20 cellular contexts compared by ENCODE assay signal in the genomic region with DNA sequence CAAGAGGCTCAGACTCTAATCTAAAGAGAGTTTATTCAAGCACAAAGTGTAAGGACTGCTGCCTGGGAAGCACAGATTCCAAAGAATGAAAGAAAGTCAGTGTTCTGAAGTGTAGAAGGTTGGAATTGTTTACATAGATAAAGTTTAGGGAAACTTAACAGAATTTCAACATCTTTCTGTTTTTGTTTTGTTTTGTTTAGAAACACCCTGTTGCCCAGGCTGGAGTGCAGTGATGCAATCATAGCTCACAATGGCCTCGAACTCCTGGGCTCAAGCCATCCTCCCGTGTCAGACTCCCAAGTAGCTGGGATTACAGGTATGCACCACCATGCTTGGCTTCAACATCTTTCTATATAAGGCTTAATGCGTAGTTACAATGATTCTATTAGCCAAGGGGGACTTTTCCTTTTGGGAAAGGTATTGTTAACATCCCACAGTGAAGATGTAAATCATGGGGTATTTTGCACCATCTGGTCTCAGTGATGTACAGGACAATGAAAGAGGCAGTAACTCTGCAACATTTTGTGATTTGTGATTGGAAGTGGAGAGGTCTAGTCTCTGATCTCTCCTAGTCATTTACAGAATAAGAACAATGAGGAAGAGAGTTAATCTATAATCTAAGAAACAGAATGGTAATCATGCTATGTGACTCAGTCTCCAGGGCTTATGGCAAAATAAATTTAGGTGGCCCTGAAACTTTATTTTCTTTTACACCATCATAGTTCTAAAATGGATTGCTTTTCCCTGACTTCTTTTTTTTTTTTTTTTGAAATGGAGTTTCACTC. TPM values are rescaled to one million over a fixed set of nuclear protein-coding genes. Genes with fewer than 3 reads are reported as not detected.
A peak's percentile ranks its signal among the peaks of the same experiment; 100 is the strongest.
DNase-seq lines count a peak whose midpoint lies in the region; ATAC-seq, FAIRE-seq and TF ChIP-seq lines count a peak whose summit lies in the region.
"Had no signal": no experiment of that assay in that cellular context is flagged by ENCODE, and none has a peak within 500 bp of the region (broad histone marks: within the 10 kb centered on the region; RNA-seq: fewer than 3 reads in every experiment).

No MANE protein-coding gene starts in this region.

- intact Hi-C loops in MCF 10A (cut with micrococcal nuclease) (no loop called here), breast epithelium (cut with DNase I; ENCODE audit: low total_unique reads) (no loop called here), K562 (cut with micrococcal nuclease) (no loop called here), transverse colon (cut with DNase I; ENCODE audit: low total_unique reads) (no loop called here)

- no peaks in the 10 kb centered on the region for H3K9me1 ChIP-seq in K562 (ENCODE audit: control insufficient read depth, insufficient read depth, low read length)

- POLR2A ChIA-PET in MCF 10A (lab: Yijun Ruan, JAX) (no interaction called here), K562 (lab: Yijun Ruan, JAX) (no interaction called here)

- TF ChIP-seq CTCF in MCF 10A (IDR thresholded peaks at IDR 0.05; ENCODE audit: unreplicated experiment) (no peak), breast epithelium (IDR thresholded peaks at IDR 0.05) (no peak), K562 (IDR thresholded peaks at IDR 0.05 in 2 of 3, conservative IDR thresholded peaks at IDR 0.05 in 1 of 3; ENCODE audit: insufficient read depth in 2 of 3, low read depth in 1 of 3, low read length in 3 of 3) (no peak), hepatocyte (IDR thresholded peaks at IDR 0.05; ENCODE audit: poor library complexity) (no peak), transverse colon (IDR thresholded peaks at IDR 0.05) (no peak)

- H3K9me3 ChIP-seq in breast epithelium (no peaks in the 10 kb centered on the region), K562 (replicated peaks; ENCODE audit: control insufficient read depth, insufficient read depth, low read depth, low read length) (no peaks in the 10 kb centered on the region), hepatocyte (ENCODE audit: low read depth) (no peaks in the 10 kb centered on the region), transverse colon (no peaks in the 10 kb centered on the region)
- H3K9me3 ChIP-seq: SJSA1 had no signal

- H3K27ac ChIP-seq in breast epithelium (no peak overlapping the region), K562 (ENCODE audit: extremely low read depth, low read depth, low read length) (no peak overlapping the region), hepatocyte (peak overlapping the region; percentile 14), transverse colon (no peak overlapping the region)
- H3K27ac ChIP-seq: 22Rv1, SJSA1 had no signal

- 0% methylated on average over 3 of the region's 3 CpGs for WGBS in K562 (ENCODE audit: insufficient coverage, low coverage, missing lambda C conversion rate)
- 79% methylated on average over 3 of the region's 3 CpGs for WGBS in hepatocyte (ENCODE audit: low lambda C conversion rate, missing lambda C conversion rate)
- WGBS in transverse colon (ENCODE audit: low coverage in 1 of 2), 2 donors = 78 to 80% methylated on average over 3 of the region's 3 CpGs

- H3K9me2 ChIP-seq in hepatocyte (replicated peaks; ENCODE audit: insufficient read depth) = no peaks in the 10 kb centered on the region

- peaks cover 6% of the 10 kb centered on the region for H3K36me3 Mint-ChIP-seq in MCF 10A (ENCODE audit: insufficient read depth, unreplicated experiment)
- H3K36me3 Mint-ChIP-seq: CD14-positive monocyte had no signal

- in situ Hi-C loops in K562 (cut with MboI) (no loop called here), transverse colon (cut with MboI; ENCODE audit: low pct_ligation_motif_present in 1 of 4, low pct_unique_long_range_greater_than_20kb in 1 of 4, low sequenced_read_pairs in 3 of 4) (no loop called here)

- no peaks in the 10 kb centered on the region for H3K4me1 Mint-ChIP-seq in MCF 10A (ENCODE audit: insufficient read depth, unreplicated experiment)
- H3K4me1 Mint-ChIP-seq: CD14-positive monocyte had no signal

- H3K27ac Mint-ChIP-seq in MCF 10A (ENCODE audit: low read depth, unreplicated experiment) = no peak overlapping the region
- H3K27ac Mint-ChIP-seq: CD14-positive monocyte had no signal

- H3K4me2 ChIP-seq in K562 (ENCODE audit: insufficient read depth, low read length) (no peak overlapping the region), hepatocyte (no peak overlapping the region)

- H3K27me3 ChIP-seq in breast epithelium (no peaks in the 10 kb centered on the region), K562 (ENCODE audit: control insufficient read depth in 2 of 2, insufficient read depth in 2 of 2, low read length in 2 of 2) (peaks cover 11 to 20% of the 10 kb centered on the region in 2 experiments; a peak in 3 of 5 replicates), hepatocyte (no peaks in the 10 kb centered on the region), transverse colon (no peaks in the 10 kb centered on the region)

- no peak overlapping the region for H3K9ac ChIP-seq in K562 (ENCODE audit: insufficient read depth in 1 of 2, low read depth in 2 of 2, low read length in 2 of 2)

- H3K4me1 ChIP-seq in breast epithelium (no peaks in the 10 kb centered on the region), K562 (replicated peaks in 1 of 2; ENCODE audit: control insufficient read depth in 2 of 2, insufficient read depth in 2 of 2, low read length in 2 of 2) (no peaks in the 10 kb centered on the region), hepatocyte (ENCODE audit: insufficient read depth) (no peaks in the 10 kb centered on the region), transverse colon (no peaks in the 10 kb centered on the region)
- H3K4me1 ChIP-seq: SJSA1 had no signal

- H3K36me3 ChIP-seq in breast epithelium (no peaks in the 10 kb centered on the region), K562 (ENCODE audit: control insufficient read depth, insufficient read depth, low read length) (no peaks in the 10 kb centered on the region), hepatocyte (replicated peaks; ENCODE audit: insufficient read depth, low read depth) (no peaks in the 10 kb centered on the region), transverse colon (no peaks in the 10 kb centered on the region)
- H3K36me3 ChIP-seq: SJSA1 had no signal

- no peaks in the 10 kb centered on the region for H3K9me3 Mint-ChIP-seq in MCF 10A (ENCODE audit: unreplicated experiment)
- H3K9me3 Mint-ChIP-seq: CD14-positive monocyte, IgD-negative memory B cell had no signal

- H2AFZ ChIP-seq in K562 (ENCODE audit: low read depth, low read length) (no peak overlapping the region), hepatocyte (no peak overlapping the region)

- no peak for TF ChIP-seq POLR2A in breast epithelium (IDR thresholded peaks at IDR 0.05)
- no peak for TF ChIP-seq POLR2A in K562 (conservative IDR thresholded peaks at IDR 0.05)
- no peak for TF ChIP-seq POLR2A in transverse colon (IDR thresholded peaks at IDR 0.05)

- H3K79me2 ChIP-seq in K562 (ENCODE audit: control insufficient read depth, insufficient read depth, low read length) (no peaks in the 10 kb centered on the region), hepatocyte (no peaks in the 10 kb centered on the region)

- BruUV-seq in MCF 10A (replicated peaks; lab: Mats Ljungman, UMichigan) (no TSS peak), K562 (replicated peaks; lab: Mats Ljungman, UMichigan) (no TSS peak)

- no peak for TF ChIP-seq RAD21 in K562 (CRISPR knock-in tag; conservative IDR thresholded peaks at IDR 0.05 in 1 of 2, IDR thresholded peaks at IDR 0.05 in 1 of 2)

- no peak overlapping the region for H3K4me3 Mint-ChIP-seq in MCF 10A (ENCODE audit: unreplicated experiment)
- H3K4me3 Mint-ChIP-seq: CD14-positive monocyte had no signal

- H4K20me1 ChIP-seq in K562 (replicated peaks; ENCODE audit: control insufficient read depth, insufficient read depth, low read length) (no peaks in the 10 kb centered on the region), hepatocyte (ENCODE audit: insufficient read depth, poor library complexity, severe bottlenecking) (no peaks in the 10 kb centered on the region)

- no peaks in the 10 kb centered on the region for H3K27me3 Mint-ChIP-seq in MCF 10A (ENCODE audit: insufficient read depth, unreplicated experiment)
- H3K27me3 Mint-ChIP-seq: IgD-negative memory B cell had no signal

- DNase-seq in MCF 10A (ENCODE audit: unreplicated experiment) (peak; percentile 22), breast epithelium (ENCODE audit: low spot score in 2 of 2) (no peak), K562 (ENCODE audit: extremely low read depth in 1 of 4, low spot score in 3 of 4) (no peak), hepatocyte (ENCODE audit: low spot score) (no peak), AG08395 (ENCODE audit: low spot score) (no peak), transverse colon (no peak)
- DNase-seq in activated CD4-positive, alpha-beta T cell treated with anti-CD3 and anti-CD28 coated beads, Interleukin-2, amount 50 U/mL, for 4 hours = no peak
- DNase-seq: Calu3, DND-41, GDM1, H7, NCI-H1436 treated with DMSO at 0.1 percent for 48 hours, NCI-H2081 treated with DMSO at 0.1 percent for 48 hours, NCI-H226, NCI-H526 had no signal

- H3K4me3 ChIP-seq in breast epithelium = no peak overlapping the region
- no peak overlapping the region for H3K4me3 ChIP-seq in K562
- H3K4me3 ChIP-seq in hepatocyte = no peak overlapping the region
- H3K4me3 ChIP-seq in transverse colon = no peak overlapping the region
- H3K4me3 ChIP-seq: SJSA1 had no signal

- no peak for FAIRE-seq in K562 (lab: Jason Lieb, UNC)

- CTCF ChIA-PET in MCF 10A (lab: Yijun Ruan, JAX) = interaction anchor here (0.6 kb wide), 1 partner anchor 68 kb away, joined by 3 read pairs; no protein-coding TSS in a partner anchor
- CTCF ChIA-PET in K562 (lab: Yijun Ruan, JAX; ENCODE audit: low intra/inter-chr PET ratio) = no interaction called here

- TF ChIP-seq EP300 in K562 (IDR thresholded peaks at IDR 0.05; ENCODE audit: low read length) (no peak), transverse colon (IDR thresholded peaks at IDR 0.05; ENCODE audit: low read depth) (no peak)

- no peak for ATAC-seq in K562
- no peak for ATAC-seq in HG02981 (IDR thresholded peaks at IDR 0.05; ENCODE audit: unreplicated experiment)

RNA-seq across cellular contexts. Expression of gene MSH6, which starts 45.6 kb away (rescaled TPM):
- total RNA-seq in MCF 10A (2022) (40.3 and 45.3 TPM in 2 replicates), breast epithelium (10 to 100 TPM; 31.4 to 60.0 (median 42.6) TPM), K562 (2014; rRNA removed) (72.3 and 112 TPM in 2 replicates), K562 (2014; rRNA removed; fragmentation: Illumina TruSeq; extraction: Trizol) (147 and 189 TPM in 2 replicates), K562 (2015; rRNA removed; fragmentation: Illumina TruSeq; extraction: Trizol) (107 and 122 TPM in 2 replicates), K562 (2021) (142 and 146 TPM in 2 replicates), hepatocyte (59.4 and 82.7 TPM in 2 replicates), transverse colon (10 to 100 TPM; 15.9 to 21.9 (median 17.2) TPM)
- total RNA-seq in K562 (2011; cell fraction: chromatin; rRNA removed; ENCODE audit: low replicate concordance) = 38.9 and 108 TPM in 2 replicates
- 25.7 and 28.0 TPM in 2 replicates for total RNA-seq in K562 (2011; cell fraction: nucleolus; rRNA removed)
- 39.7 and 43.1 TPM in 2 replicates for total RNA-seq in K562 (2011; cell fraction: nucleoplasm; rRNA removed)
- polyA plus RNA-seq in K562 (2011; rRNA removed) (54.4 and 74.7 TPM in 2 replicates), K562 (2014; fragmentation: Illumina TruSeq; extraction: Trizol) (99.9 and 127 TPM in 2 replicates), K562 (2014; fragmentation: Nextera tagmentation; extraction: Ambion mirVana) (10 to 100 TPM; 15.3 to 30.3 TPM), K562 (2014; rRNA removed) (78.0 and 80.5 TPM in 2 replicates), hepatocyte (50.2 and 50.6 TPM in 2 replicates)
- 29.7 and 38.7 TPM in 2 replicates for polyA plus RNA-seq in K562 (2011; cell fraction: cytosol; rRNA removed)
- polyA plus RNA-seq in K562 (2011; cell fraction: nucleus; rRNA removed) = 19.6 and 27.8 TPM in 2 replicates
- 54.1 and 63.9 TPM in 2 replicates for polyA plus RNA-seq in K562 (2012)
- polyA minus RNA-seq in K562 (2011; rRNA and poly(A)+ RNA removed) = 127 and 153 TPM in 2 replicates
- 69.2 and 76.6 TPM in 2 replicates for polyA minus RNA-seq in K562 (2011; cell fraction: cytosol; rRNA and poly(A)+ RNA removed)
- polyA minus RNA-seq in K562 (2011; cell fraction: nucleus; rRNA and poly(A)+ RNA removed) = 16.4 and 32.9 TPM in 2 replicates
